17 cellular contexts compared by ENCODE assay signal in genomic region chr5:145316282-145316681, GRCh38.
DNase-seq lines count a peak whose midpoint lies in the region; ATAC-seq and TF ChIP-seq lines count a peak whose summit lies in the region.
"Had no signal": no experiment of that assay in that cellular context is flagged by ENCODE, and none has a peak within 500 bp of the region (broad histone marks: within the 10 kb centered on the region; RNA-seq: fewer than 3 reads in every experiment).

No MANE protein-coding gene starts in this region.

- H3K27me3 ChIP-seq in PC-3 (ENCODE audit: low read length), result no peaks in the 10 kb centered on the region
- no peaks in the 10 kb centered on the region for H3K27me3 ChIP-seq in GM23338 (ENCODE audit: insufficient read depth)
- H3K27me3 ChIP-seq: right atrium auricular region had no signal

- intact Hi-C loops in PC-3 (cut with micrococcal nuclease), result no loop called here

- H3K4me3 ChIP-seq in PC-3 (ENCODE audit: low read length) (no peak overlapping the region), GM23338 (no peak overlapping the region)
- H3K4me3 ChIP-seq: right atrium auricular region had no signal

- H3K36me3 ChIP-seq in PC-3 (ENCODE audit: low read depth, low read length), result no peaks in the 10 kb centered on the region
- no peaks in the 10 kb centered on the region for H3K36me3 ChIP-seq in GM23338 (ENCODE audit: insufficient read depth)
- H3K36me3 ChIP-seq: right atrium auricular region had no signal

- TF ChIP-seq CTCF in PC-3 (conservative IDR thresholded peaks at IDR 0.05; ENCODE audit: low read depth, low read length) (no peak), GM23338 (conservative IDR thresholded peaks at IDR 0.05; ENCODE audit: low read depth in 2 of 2) (no peak)

- H3K4me1 ChIP-seq in PC-3 (ENCODE audit: insufficient read depth, low read length) (no peaks in the 10 kb centered on the region), GM23338 (ENCODE audit: insufficient read depth) (no peaks in the 10 kb centered on the region)
- H3K4me1 ChIP-seq: right atrium auricular region had no signal

- H3K4me3 Mint-ChIP-seq in GM23338, result no peak overlapping the region
- H3K4me3 Mint-ChIP-seq: activated B cell treated with CpG ODN at 0.5 μM for 24 hours; CD8-positive, alpha-beta T cell had no signal

- ATAC-seq in GM18505 (IDR thresholded peaks at IDR 0.05; ENCODE audit: unreplicated experiment) (peak; percentile 60), GM19452 (IDR thresholded peaks at IDR 0.05; ENCODE audit: unreplicated experiment) (peak; percentile 78), HG02678 (IDR thresholded peaks at IDR 0.05; ENCODE audit: unreplicated experiment) (peak; percentile 86), HG03342 (IDR thresholded peaks at IDR 0.05; ENCODE audit: unreplicated experiment) (peak; percentile 94), HG03378 (IDR thresholded peaks at IDR 0.05; ENCODE audit: unreplicated experiment) (no peak), PC-3 (no peak), GM23338 (no peak)
- ATAC-seq: CD8-positive, alpha-beta T cell had no signal

- no peaks in the 10 kb centered on the region for H3K27me3 Mint-ChIP-seq in GM23338 (ENCODE audit: insufficient read depth, low read depth, poor library complexity)
- H3K27me3 Mint-ChIP-seq: activated B cell treated with CpG ODN at 0.5 μM for 24 hours had no signal

- H3K9me3 ChIP-seq in PC-3 (ENCODE audit: low read length), result no peaks in the 10 kb centered on the region
- H3K9me3 ChIP-seq: right atrium auricular region had no signal

- no TSS peak for BruUV-seq in PC-3 (replicated peaks; lab: Mats Ljungman, UMichigan)

- no peak overlapping the region for H3K9ac ChIP-seq in PC-3 (ENCODE audit: low read length)

- CTCF ChIA-PET in PC-3 (lab: Charles Lee), result no interaction called here

- no peak for DNase-seq in activated CD8-positive, alpha-beta memory T cell treated with anti-CD3 and anti-CD28 coated beads, Interleukin-2, amount 50 U/mL, for 4 hours
- DNase-seq in PC-3 (no peak), GM23338 (ENCODE audit: low spot score) (no peak)
- DNase-seq: activated B cell treated with CpG ODN at 0.5 μM for 24 hours; aorta; CD8-positive, alpha-beta T cell; islet precursor cell; NCI-H1092; NCI-H2171; T-helper 1 cell had no signal

- H2AFZ ChIP-seq in PC-3 (ENCODE audit: low read length), result no peak overlapping the region
- no peak overlapping the region for H2AFZ ChIP-seq in GM23338

- H3K4me2 ChIP-seq in PC-3 (ENCODE audit: low read length) (no peak overlapping the region), GM23338 (no peak overlapping the region)

- H3K9me2 ChIP-seq in PC-3 (replicated peaks; ENCODE audit: low read length), result no peaks in the 10 kb centered on the region
- H3K9me2 ChIP-seq in GM23338 (ENCODE audit: insufficient read depth), result no peaks in the 10 kb centered on the region

- H3K27ac ChIP-seq in PC-3 (ENCODE audit: low read length) (no peak overlapping the region), GM23338 (ENCODE audit: low read depth) (no peak overlapping the region)
- H3K27ac ChIP-seq: epithelial cell of prostate, right atrium auricular region had no signal

- no peaks in the 10 kb centered on the region for H3K9me3 Mint-ChIP-seq in GM23338

- no peaks in the 10 kb centered on the region for H3K4me1 Mint-ChIP-seq in GM23338
- H3K4me1 Mint-ChIP-seq: activated B cell treated with CpG ODN at 0.5 μM for 24 hours had no signal

- no peak for TF ChIP-seq POLR2A in GM18505 (IDR thresholded peaks at IDR 0.05; ENCODE audit: borderline replicate concordance, extremely low read depth, insufficient read depth, insufficient read length)

- no peaks in the 10 kb centered on the region for H3K36me3 Mint-ChIP-seq in GM23338 (ENCODE audit: low read depth)
- H3K36me3 Mint-ChIP-seq: CD8-positive, alpha-beta T cell had no signal

- H4K20me1 ChIP-seq in PC-3 (ENCODE audit: low read length), result no peaks in the 10 kb centered on the region
- H4K20me1 ChIP-seq in GM23338 (replicated peaks; ENCODE audit: insufficient read depth), result no peaks in the 10 kb centered on the region

- H3K79me2 ChIP-seq in PC-3 (ENCODE audit: low read length) (no peaks in the 10 kb centered on the region), GM23338 (replicated peaks; ENCODE audit: insufficient read depth) (no peaks in the 10 kb centered on the region)

- no peak overlapping the region for H3K27ac Mint-ChIP-seq in GM23338
- H3K27ac Mint-ChIP-seq: activated B cell treated with CpG ODN at 0.5 μM for 24 hours; CD8-positive, alpha-beta T cell had no signal

- POLR2A ChIA-PET in PC-3 (lab: Charles Lee; ENCODE audit: unreplicated experiment), result no interaction called here

- H3F3A ChIP-seq in PC-3 (ENCODE audit: low read length, unreplicated experiment) (no peaks in the 10 kb centered on the region), GM23338 (replicated peaks; ENCODE audit: low read depth) (no peaks in the 10 kb centered on the region)

TF ChIP-seq in GM23338, 12 proteins besides CTCF, POLR2A, EP300 and RAD21 (continues in another document):
- TF ChIP-seq NANOG (IDR thresholded peaks at IDR 0.05; ENCODE audit: borderline replicate concordance), result no peak
- no peak for TF ChIP-seq ETS1 (IDR thresholded peaks at IDR 0.05)
- no peak for TF ChIP-seq JUNB (IDR thresholded peaks at IDR 0.05; ENCODE audit: unreplicated experiment)
- no peak for TF ChIP-seq ZNF462 (CRISPR knock-in tag; IDR thresholded peaks at IDR 0.05)

Comparison
In these comparisons a context has a peak if more than half of its experiments do, and no peak if none do; other contexts are left out.
1. ATAC-seq: peak in GM18505 (single experiment), GM19452 (single experiment), HG02678 (single experiment) and HG03342 (single experiment); none in HG03378 (single experiment), PC-3 (single experiment) and GM23338 (single experiment).